24 cellular contexts compared by ENCODE assay signal in genomic region chr3:23859839-23860382, GRCh38.
"Had no signal": no experiment of that assay in that cellular context is flagged by ENCODE, and none has a peak within 500 bp of the region (broad histone marks: within the 10 kb centered on the region; RNA-seq: fewer than 3 reads in every experiment).

No MANE protein-coding gene starts in this region.

- H3K36me3 Mint-ChIP-seq: stimulated activated effector memory CD8-positive, alpha-beta T cell treated with anti-CD3 and anti-CD28 coated beads, Interleukin-12 subunit alpha, Interleukin-12 subunit beta, amount 100 ng/mL, for 72 hours had no signal

- H3K27me3 Mint-ChIP-seq: activated naive CD4-positive, alpha-beta T cell treated with anti-CD3 and anti-CD28 coated beads, Interleukin-2, amount 50 U/mL, for 24 hours; activated T-helper 17 cell treated with anti-CD3 and anti-CD28 coated beads, Interleukin-2, amount 50 U/mL, for 72 hours; stimulated activated naive CD8-positive, alpha-beta T cell treated with anti-CD3 and anti-CD28 coated beads, Interleukin-15, Interleukin-2, amounts not matched to agents 100 ng/mL and 50 ng/mL, for 24 hours had no signal

- ATAC-seq: activated T-cell treated with anti-CD3 and anti-CD28 coated beads, Interleukin-2, amount 50 U/mL, for 4 hours; stimulated activated effector memory CD8-positive, alpha-beta T cell treated with anti-CD3 and anti-CD28 coated beads, Interleukin-12 subunit alpha, Interleukin-12 subunit beta, amount 100 ng/mL, for 72 hours had no signal

- H3K4me3 ChIP-seq: coronary artery, dorsolateral prefrontal cortex, left lung, lung, skin epidermis, upper lobe of right lung had no signal

- H3K9me3 Mint-ChIP-seq: activated naive CD4-positive, alpha-beta T cell treated with anti-CD3 and anti-CD28 coated beads, Interleukin-2, amount 50 U/mL, for 24 hours; activated T-cell treated with anti-CD3 and anti-CD28 coated beads, Interleukin-2, amount 50 U/mL, for 4 hours; activated T-helper 17 cell treated with anti-CD3 and anti-CD28 coated beads, Interleukin-2, amount 50 U/mL, for 72 hours; nephron; stimulated activated effector memory CD8-positive, alpha-beta T cell treated with anti-CD3 and anti-CD28 coated beads, Interleukin-12 subunit alpha, Interleukin-12 subunit beta, amount 100 ng/mL, for 72 hours; stimulated activated naive CD8-positive, alpha-beta T cell treated with anti-CD3 and anti-CD28 coated beads, Interleukin-15, Interleukin-2, amounts not matched to agents 100 ng/mL and 50 ng/mL, for 24 hours; T-helper 1 cell treated with Interleukin-12 subunit alpha and Interleukin-12 subunit beta and Interleukin-4 antibody, amounts not matched to agents 30 μg/mL and 1 μg/mL, for 36 hours had no signal

- H3K9me3 ChIP-seq: left lung, neutrophil, upper lobe of right lung had no signal

- H3K27ac ChIP-seq: coronary artery, neutrophil, upper lobe of right lung, WERI-Rb-1 had no signal

- H3K27ac Mint-ChIP-seq: activated naive CD4-positive, alpha-beta T cell treated with anti-CD3 and anti-CD28 coated beads, Interleukin-2, amount 50 U/mL, for 24 hours; stimulated activated effector memory CD8-positive, alpha-beta T cell treated with anti-CD3 and anti-CD28 coated beads, Interleukin-12 subunit alpha, Interleukin-12 subunit beta, amount 100 ng/mL, for 72 hours; stimulated activated naive CD8-positive, alpha-beta T cell treated with anti-CD3 and anti-CD28 coated beads, Interleukin-15, Interleukin-2, amounts not matched to agents 100 ng/mL and 50 ng/mL, for 24 hours; T-helper 1 cell treated with Interleukin-12 subunit alpha and Interleukin-12 subunit beta and Interleukin-4 antibody, amounts not matched to agents 30 μg/mL and 1 μg/mL, for 36 hours had no signal

- H3K4me3 Mint-ChIP-seq: activated T-cell treated with anti-CD3 and anti-CD28 coated beads, Interleukin-2, amount 50 U/mL, for 4 hours; nephron; stimulated activated effector memory CD8-positive, alpha-beta T cell treated with anti-CD3 and anti-CD28 coated beads, Interleukin-12 subunit alpha, Interleukin-12 subunit beta, amount 100 ng/mL, for 72 hours; stimulated activated naive CD8-positive, alpha-beta T cell treated with anti-CD3 and anti-CD28 coated beads, Interleukin-15, Interleukin-2, amounts not matched to agents 100 ng/mL and 50 ng/mL, for 24 hours; T-helper 1 cell treated with Interleukin-12 subunit alpha and Interleukin-12 subunit beta and Interleukin-4 antibody, amounts not matched to agents 30 μg/mL and 1 μg/mL, for 36 hours had no signal

- H3K36me3 ChIP-seq: neutrophil, upper lobe of right lung, WERI-Rb-1 had no signal

- DNase-seq: activated CD4-positive, CD25-positive, alpha-beta regulatory T cell treated with anti-CD3 and anti-CD28 coated beads, Interleukin-2, amount 50 U/mL, for 72 hours; activated CD8-positive, alpha-beta memory T cell treated with anti-CD3 and anti-CD28 coated beads, Interleukin-2, amount 50 U/mL, for 4 hours; activated T-cell treated with anti-CD3 and anti-CD28 coated beads, Interleukin-2, amount 50 U/mL, for 4 hours; cerebellar nuclear complex; dorsolateral prefrontal cortex; effector memory CD4-positive, alpha-beta T cell; glutamatergic neuron; left lung; stimulated activated CD4-positive, alpha-beta T cell treated with anti-CD3 and anti-CD28 coated beads, Interleukin-12 subunit alpha, Interleukin-12 subunit beta, amount 100 ng/mL, for 4 hours; stimulated activated CD4-positive, alpha-beta T cell treated with anti-CD3 and anti-CD28 coated beads, Interleukin-4, amount 100 ng/mL, for 1 hour; SW 1271; T-helper 9 cell; upper lobe of right lung; WERI-Rb-1 had no signal

- H3K27me3 ChIP-seq: dorsolateral prefrontal cortex, left lung, neutrophil, upper lobe of right lung had no signal
